ENCODE assay signal across 1 cellular context in the genomic region with DNA sequence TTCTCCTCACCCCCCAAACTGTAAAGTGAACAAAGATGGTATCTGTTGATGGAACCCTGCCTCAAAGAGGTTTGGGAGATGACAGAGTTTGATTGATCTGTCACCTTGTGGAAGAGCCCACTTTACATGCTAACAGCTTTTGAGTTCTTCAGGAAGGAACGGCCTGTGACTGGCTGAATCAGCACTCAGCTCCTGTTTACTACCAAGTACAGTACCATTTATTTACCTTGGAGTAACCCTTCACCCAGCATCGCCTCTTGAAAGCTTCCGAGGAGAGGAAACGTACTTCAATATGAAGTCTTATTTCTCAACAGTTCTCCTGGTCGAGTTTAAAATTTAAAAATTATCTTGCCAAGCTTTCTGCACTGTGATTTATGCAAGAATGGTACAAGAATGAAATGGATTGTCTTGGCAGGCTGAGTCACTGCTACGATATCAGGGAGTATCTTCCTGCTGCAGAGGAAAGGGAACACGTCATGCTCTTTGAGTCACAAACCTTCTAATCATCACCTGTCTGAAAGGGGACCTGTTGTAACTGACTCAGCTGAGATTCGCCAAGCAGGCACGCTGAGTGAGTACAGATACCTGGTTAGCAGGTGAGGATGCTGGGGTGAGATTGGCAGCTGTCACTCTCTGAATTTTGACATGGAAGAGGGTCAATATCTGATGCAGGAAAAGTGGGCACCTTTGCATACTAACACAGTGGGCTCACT.
TF ChIP-seq lines count a peak whose summit lies in the region.

No MANE protein-coding gene starts in this region.

TF ChIP-seq in K562, 482 proteins besides CTCF, POLR2A, EP300 and RAD21 (continued from another document):
- TF ChIP-seq, protein P1, sequence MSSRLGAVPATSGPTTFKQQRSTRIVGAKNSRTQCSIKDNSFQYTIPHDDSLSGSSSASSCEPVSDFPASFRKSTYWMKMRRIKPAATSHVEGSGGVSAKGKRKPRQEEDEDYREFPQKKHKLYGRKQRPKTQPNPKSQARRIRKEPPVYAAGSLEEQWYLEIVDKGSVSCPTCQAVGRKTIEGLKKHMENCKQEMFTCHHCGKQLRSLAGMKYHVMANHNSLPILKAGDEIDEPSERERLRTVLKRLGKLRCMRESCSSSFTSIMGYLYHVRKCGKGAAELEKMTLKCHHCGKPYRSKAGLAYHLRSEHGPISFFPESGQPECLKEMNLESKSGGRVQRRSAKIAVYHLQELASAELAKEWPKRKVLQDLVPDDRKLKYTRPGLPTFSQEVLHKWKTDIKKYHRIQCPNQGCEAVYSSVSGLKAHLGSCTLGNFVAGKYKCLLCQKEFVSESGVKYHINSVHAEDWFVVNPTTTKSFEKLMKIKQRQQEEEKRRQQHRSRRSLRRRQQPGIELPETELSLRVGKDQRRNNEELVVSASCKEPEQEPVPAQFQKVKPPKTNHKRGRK (tag; IDR thresholded peaks at IDR 0.05): no peak
- TF ChIP-seq CTBP1 (IDR thresholded peaks at IDR 0.05; ENCODE audit: borderline replicate concordance) (peak; percentile 97), MYBL2 (IDR thresholded peaks at IDR 0.05; ENCODE audit: low read depth) (no peak; the same call in 1 of the 2 replicates), MYBL2 (CRISPR knock-in tag; IDR thresholded peaks at IDR 0.05; ENCODE audit: borderline replicate concordance) (no peak), PCBP1 (IDR thresholded peaks at IDR 0.05; ENCODE audit: low read depth, low read length, poor library complexity, severe bottlenecking) (no peak), NR2C1 (IDR thresholded peaks at IDR 0.05) (no peak), NR2C1 (tag; IDR thresholded peaks at IDR 0.05) (no peak), ZNF408 (CRISPR knock-in tag; IDR thresholded peaks at IDR 0.05; ENCODE audit: low read depth) (no peak), CBX2 (IDR thresholded peaks at IDR 0.05; ENCODE audit: insufficient read depth, low read length, poor library complexity, severe bottlenecking) (no peak), ESRRB (CRISPR knock-in tag; IDR thresholded peaks at IDR 0.05; ENCODE audit: borderline replicate concordance) (no peak), ZNF175 (CRISPR knock-in tag; IDR thresholded peaks at IDR 0.05; ENCODE audit: low read depth) (no peak), GATA2 (CRISPR knock-in tag; IDR thresholded peaks at IDR 0.05) (no peak), MYC (IDR thresholded peaks at IDR 0.05; ENCODE audit: low read depth, low read length) (no peak), MYC (CRISPR knock-in tag; IDR thresholded peaks at IDR 0.05; ENCODE audit: borderline replicate concordance, low read depth) (no peak), SETDB1 (IDR thresholded peaks at IDR 0.05; ENCODE audit: low read length) (no peak), TAL1 (IDR thresholded peaks at IDR 0.05) (peak; percentile 42; the same call in 1 of the 2 replicates), STAT5A (IDR thresholded peaks at IDR 0.05; ENCODE audit: borderline replicate concordance, low read length) (no peak), MED1 (CRISPR knock-in tag; IDR thresholded peaks at IDR 0.05; ENCODE audit: borderline replicate concordance) (no peak), MCM2 (IDR thresholded peaks at IDR 0.05; ENCODE audit: low read depth) (no peak), TOE1 (IDR thresholded peaks at IDR 0.05; ENCODE audit: borderline replicate concordance) (no peak), TOE1 (CRISPR knock-in tag; IDR thresholded peaks at IDR 0.05; ENCODE audit: borderline replicate concordance, low read depth) (no peak), KAT7 (CRISPR knock-in tag; IDR thresholded peaks at IDR 0.05; ENCODE audit: borderline replicate concordance) (no peak), CXXC5 (CRISPR knock-in tag; IDR thresholded peaks at IDR 0.05) (no peak), MIER1 (IDR thresholded peaks at IDR 0.05; ENCODE audit: low read depth) (no peak), ASH1L (IDR thresholded peaks at IDR 0.05; ENCODE audit: borderline replicate concordance, low read depth, partially characterized antibody) (no peak), SMARCC2 (IDR thresholded peaks at IDR 0.05; ENCODE audit: low read depth) (peak; percentile 76; the same call in 1 of the 2 replicates), KHSRP (IDR thresholded peaks at IDR 0.05) (peak; percentile 27; the same call in 1 of the 2 replicates), BCOR (IDR thresholded peaks at IDR 0.05) (no peak), ILK (tag; IDR thresholded peaks at IDR 0.05; ENCODE audit: borderline replicate concordance, low read depth) (no peak), CAMTA2 (CRISPR knock-in tag; conservative IDR thresholded peaks at IDR 0.05) (no peak), NEUROD1 (IDR thresholded peaks at IDR 0.05; ENCODE audit: borderline replicate concordance, low read depth, low read length, partially characterized antibody) (peak; percentile 67), GTF2A2 (tag; IDR thresholded peaks at IDR 0.05) (no peak), SMARCB1 (IDR thresholded peaks at IDR 0.05; ENCODE audit: insufficient read length, low read depth) (no peak), KDM1A (IDR thresholded peaks at IDR 0.05) (peak; percentile 93), SAP30 (IDR thresholded peaks at IDR 0.05; ENCODE audit: borderline replicate concordance, insufficient read depth, low read depth, low read length, poor library complexity, severe bottlenecking) (no peak), FOSL1 (tag; conservative IDR thresholded peaks at IDR 0.05) (peak; percentile 97), CBX3 (IDR thresholded peaks at IDR 0.05; ENCODE audit: borderline replicate concordance in 1 of 2, low read length in 2 of 2) (no peak), HDAC1 (IDR thresholded peaks at IDR 0.05) (peak in 1 of 2 experiments; percentile 76; a peak in 2 of 4 replicates), SNIP1 (IDR thresholded peaks at IDR 0.05; ENCODE audit: low read depth) (no peak), SP1 (CRISPR knock-in tag; IDR thresholded peaks at IDR 0.05) (no peak), TEAD2 (tag; IDR thresholded peaks at IDR 0.05) (no peak), ELF4 (CRISPR knock-in tag; IDR thresholded peaks at IDR 0.05) (0 out of 2 replicates have a peak, but pooled peaks have one; percentile 21), STAG1 (CRISPR knock-in tag; IDR thresholded peaks at IDR 0.05; ENCODE audit: borderline replicate concordance) (no peak), PTTG1 (tag; IDR thresholded peaks at IDR 0.05; ENCODE audit: low read depth) (no peak), ZNF764 (CRISPR knock-in tag; IDR thresholded peaks at IDR 0.05; ENCODE audit: low read depth) (no peak), C11orf30 (IDR thresholded peaks at IDR 0.05; ENCODE audit: low read depth) (peak; percentile 65)
- TF ChIP-seq, protein P2, sequence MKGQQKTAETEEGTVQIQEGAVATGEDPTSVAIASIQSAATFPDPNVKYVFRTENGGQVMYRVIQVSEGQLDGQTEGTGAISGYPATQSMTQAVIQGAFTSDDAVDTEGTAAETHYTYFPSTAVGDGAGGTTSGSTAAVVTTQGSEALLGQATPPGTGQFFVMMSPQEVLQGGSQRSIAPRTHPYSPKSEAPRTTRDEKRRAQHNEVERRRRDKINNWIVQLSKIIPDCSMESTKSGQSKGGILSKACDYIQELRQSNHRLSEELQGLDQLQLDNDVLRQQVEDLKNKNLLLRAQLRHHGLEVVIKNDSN (CRISPR knock-in tag; IDR thresholded peaks at IDR 0.05): no peak
- TF ChIP-seq, protein P3, sequence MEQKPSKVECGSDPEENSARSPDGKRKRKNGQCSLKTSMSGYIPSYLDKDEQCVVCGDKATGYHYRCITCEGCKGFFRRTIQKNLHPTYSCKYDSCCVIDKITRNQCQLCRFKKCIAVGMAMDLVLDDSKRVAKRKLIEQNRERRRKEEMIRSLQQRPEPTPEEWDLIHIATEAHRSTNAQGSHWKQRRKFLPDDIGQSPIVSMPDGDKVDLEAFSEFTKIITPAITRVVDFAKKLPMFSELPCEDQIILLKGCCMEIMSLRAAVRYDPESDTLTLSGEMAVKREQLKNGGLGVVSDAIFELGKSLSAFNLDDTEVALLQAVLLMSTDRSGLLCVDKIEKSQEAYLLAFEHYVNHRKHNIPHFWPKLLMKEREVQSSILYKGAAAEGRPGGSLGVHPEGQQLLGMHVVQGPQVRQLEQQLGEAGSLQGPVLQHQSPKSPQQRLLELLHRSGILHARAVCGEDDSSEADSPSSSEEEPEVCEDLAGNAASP (IDR thresholded peaks at IDR 0.05): no peak
- TF ChIP-seq, protein P4, sequence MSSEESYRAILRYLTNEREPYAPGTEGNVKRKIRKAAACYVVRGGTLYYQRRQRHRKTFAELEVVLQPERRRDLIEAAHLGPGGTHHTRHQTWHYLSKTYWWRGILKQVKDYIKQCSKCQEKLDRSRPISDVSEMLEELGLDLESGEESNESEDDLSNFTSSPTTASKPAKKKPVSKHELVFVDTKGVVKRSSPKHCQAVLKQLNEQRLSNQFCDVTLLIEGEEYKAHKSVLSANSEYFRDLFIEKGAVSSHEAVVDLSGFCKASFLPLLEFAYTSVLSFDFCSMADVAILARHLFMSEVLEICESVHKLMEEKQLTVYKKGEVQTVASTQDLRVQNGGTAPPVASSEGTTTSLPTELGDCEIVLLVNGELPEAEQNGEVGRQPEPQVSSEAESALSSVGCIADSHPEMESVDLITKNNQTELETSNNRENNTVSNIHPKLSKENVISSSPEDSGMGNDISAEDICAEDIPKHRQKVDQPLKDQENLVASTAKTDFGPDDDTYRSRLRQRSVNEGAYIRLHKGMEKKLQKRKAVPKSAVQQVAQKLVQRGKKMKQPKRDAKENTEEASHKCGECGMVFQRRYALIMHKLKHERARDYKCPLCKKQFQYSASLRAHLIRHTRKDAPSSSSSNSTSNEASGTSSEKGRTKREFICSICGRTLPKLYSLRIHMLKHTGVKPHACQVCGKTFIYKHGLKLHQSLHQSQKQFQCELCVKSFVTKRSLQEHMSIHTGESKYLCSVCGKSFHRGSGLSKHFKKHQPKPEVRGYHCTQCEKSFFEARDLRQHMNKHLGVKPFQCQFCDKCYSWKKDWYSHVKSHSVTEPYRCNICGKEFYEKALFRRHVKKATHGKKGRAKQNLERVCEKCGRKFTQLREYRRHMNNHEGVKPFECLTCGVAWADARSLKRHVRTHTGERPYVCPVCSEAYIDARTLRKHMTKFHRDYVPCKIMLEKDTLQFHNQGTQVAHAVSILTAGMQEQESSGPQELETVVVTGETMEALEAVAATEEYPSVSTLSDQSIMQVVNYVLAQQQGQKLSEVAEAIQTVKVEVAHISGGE (CRISPR knock-in tag; IDR thresholded peaks at IDR 0.05): no peak
- TF ChIP-seq, protein P5, sequence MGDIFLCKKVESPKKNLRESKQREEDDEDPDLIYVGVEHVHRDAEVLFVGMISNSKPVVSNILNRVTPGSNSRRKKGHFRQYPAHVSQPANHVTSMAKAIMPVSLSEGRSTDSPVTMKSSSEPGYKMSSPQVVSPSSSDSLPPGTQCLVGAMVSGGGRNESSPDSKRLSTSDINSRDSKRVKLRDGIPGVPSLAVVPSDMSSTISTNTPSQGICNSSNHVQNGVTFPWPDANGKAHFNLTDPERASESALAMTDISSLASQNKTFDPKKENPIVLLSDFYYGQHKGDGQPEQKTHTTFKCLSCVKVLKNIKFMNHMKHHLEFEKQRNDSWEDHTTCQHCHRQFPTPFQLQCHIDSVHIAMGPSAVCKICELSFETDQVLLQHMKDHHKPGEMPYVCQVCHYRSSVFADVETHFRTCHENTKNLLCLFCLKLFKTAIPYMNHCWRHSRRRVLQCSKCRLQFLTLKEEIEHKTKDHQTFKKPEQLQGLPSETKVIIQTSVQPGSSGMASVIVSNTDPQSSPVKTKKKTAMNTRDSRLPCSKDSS (IDR thresholded peaks at IDR 0.05; ENCODE audit: low read depth, partially characterized antibody): no peak
- TF ChIP-seq, protein P6, sequence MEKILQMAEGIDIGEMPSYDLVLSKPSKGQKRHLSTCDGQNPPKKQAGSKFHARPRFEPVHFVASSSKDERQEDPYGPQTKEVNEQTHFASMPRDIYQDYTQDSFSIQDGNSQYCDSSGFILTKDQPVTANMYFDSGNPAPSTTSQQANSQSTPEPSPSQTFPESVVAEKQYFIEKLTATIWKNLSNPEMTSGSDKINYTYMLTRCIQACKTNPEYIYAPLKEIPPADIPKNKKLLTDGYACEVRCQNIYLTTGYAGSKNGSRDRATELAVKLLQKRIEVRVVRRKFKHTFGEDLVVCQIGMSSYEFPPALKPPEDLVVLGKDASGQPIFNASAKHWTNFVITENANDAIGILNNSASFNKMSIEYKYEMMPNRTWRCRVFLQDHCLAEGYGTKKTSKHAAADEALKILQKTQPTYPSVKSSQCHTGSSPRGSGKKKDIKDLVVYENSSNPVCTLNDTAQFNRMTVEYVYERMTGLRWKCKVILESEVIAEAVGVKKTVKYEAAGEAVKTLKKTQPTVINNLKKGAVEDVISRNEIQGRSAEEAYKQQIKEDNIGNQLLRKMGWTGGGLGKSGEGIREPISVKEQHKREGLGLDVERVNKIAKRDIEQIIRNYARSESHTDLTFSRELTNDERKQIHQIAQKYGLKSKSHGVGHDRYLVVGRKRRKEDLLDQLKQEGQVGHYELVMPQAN (IDR thresholded peaks at IDR 0.05; ENCODE audit: borderline replicate concordance): no peak
- TF ChIP-seq, protein P7, sequence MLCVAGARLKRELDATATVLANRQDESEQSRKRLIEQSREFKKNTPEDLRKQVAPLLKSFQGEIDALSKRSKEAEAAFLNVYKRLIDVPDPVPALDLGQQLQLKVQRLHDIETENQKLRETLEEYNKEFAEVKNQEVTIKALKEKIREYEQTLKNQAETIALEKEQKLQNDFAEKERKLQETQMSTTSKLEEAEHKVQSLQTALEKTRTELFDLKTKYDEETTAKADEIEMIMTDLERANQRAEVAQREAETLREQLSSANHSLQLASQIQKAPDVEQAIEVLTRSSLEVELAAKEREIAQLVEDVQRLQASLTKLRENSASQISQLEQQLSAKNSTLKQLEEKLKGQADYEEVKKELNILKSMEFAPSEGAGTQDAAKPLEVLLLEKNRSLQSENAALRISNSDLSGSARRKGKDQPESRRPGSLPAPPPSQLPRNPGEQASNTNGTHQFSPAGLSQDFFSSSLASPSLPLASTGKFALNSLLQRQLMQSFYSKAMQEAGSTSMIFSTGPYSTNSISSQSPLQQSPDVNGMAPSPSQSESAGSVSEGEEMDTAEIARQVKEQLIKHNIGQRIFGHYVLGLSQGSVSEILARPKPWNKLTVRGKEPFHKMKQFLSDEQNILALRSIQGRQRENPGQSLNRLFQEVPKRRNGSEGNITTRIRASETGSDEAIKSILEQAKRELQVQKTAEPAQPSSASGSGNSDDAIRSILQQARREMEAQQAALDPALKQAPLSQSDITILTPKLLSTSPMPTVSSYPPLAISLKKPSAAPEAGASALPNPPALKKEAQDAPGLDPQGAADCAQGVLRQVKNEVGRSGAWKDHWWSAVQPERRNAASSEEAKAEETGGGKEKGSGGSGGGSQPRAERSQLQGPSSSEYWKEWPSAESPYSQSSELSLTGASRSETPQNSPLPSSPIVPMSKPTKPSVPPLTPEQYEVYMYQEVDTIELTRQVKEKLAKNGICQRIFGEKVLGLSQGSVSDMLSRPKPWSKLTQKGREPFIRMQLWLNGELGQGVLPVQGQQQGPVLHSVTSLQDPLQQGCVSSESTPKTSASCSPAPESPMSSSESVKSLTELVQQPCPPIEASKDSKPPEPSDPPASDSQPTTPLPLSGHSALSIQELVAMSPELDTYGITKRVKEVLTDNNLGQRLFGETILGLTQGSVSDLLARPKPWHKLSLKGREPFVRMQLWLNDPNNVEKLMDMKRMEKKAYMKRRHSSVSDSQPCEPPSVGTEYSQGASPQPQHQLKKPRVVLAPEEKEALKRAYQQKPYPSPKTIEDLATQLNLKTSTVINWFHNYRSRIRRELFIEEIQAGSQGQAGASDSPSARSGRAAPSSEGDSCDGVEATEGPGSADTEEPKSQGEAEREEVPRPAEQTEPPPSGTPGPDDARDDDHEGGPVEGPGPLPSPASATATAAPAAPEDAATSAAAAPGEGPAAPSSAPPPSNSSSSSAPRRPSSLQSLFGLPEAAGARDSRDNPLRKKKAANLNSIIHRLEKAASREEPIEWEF (CRISPR knock-in tag; IDR thresholded peaks at IDR 0.05): no peak
